8 cellular contexts compared by ENCODE assay signal in the genomic region with DNA sequence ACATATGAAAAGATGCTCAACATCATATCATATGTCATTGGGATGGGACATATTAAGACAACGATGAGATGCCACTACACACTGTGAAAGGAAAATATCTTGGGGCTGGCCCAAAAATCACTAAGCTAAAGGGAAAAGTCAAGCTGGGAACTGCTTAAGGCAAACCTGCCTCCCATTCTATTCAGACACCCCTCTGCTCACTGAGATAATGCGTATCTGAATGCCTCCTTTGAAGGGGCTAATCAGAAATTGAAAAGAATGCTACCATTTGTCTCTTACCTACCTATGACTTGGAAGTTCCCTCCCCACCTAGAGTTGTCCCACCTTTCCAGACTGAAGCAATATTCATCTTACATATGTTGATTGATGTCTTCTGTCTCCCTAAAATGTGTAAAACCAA.
"Had no signal": no experiment of that assay in that cellular context is flagged by ENCODE, and none has a peak within 500 bp of the region (broad histone marks: within the 10 kb centered on the region; RNA-seq: fewer than 3 reads in every experiment).

No MANE protein-coding gene starts in this region.

- ATAC-seq: K562 had no signal

- FAIRE-seq: H54, HTR-8/SVneo, K562 had no signal

- H3K4me3 Mint-ChIP-seq: H9 had no signal

- H3K4me3 ChIP-seq: K562 had no signal

- DNase-seq: GOT3, H9, HCEC 1CT, IMR-90, KG1 had no signal
